ENCODE assay signal across 34 cellular contexts in the genomic region with DNA sequence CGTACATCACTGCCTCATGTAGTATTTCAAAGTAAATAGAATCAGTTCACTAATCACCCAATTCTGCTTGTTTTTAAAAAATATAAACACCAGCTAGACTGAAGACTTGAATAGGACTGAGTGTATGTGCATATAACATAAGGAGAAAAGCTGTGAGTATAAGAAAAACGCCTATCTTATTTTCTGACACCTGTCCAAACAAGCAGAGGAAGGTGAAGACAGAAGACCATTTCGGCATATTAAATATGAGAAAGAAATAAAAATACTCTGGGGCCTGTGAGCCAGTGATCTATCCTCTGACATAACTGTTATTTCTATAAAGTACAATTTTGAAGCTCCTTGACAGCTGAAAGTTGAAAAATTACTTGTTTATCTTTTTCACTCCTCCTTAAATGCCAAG.
"Had no signal": no experiment of that assay in that cellular context is flagged by ENCODE, and none has a peak within 500 bp of the region (broad histone marks: within the 10 kb centered on the region; RNA-seq: fewer than 3 reads in every experiment).

No MANE protein-coding gene starts in this region.

- H3K4me3 ChIP-seq: MG63 had no signal

- H3K27me3 ChIP-seq: MG63 had no signal

- DNase-seq: Karpas-422, Kasumi-1, MG63, MM.1S, MV-4-11, NCI-H1048, NCI-H1092, NCI-H1092 treated with DMSO at 0.1 percent for 48 hours, NCI-H1105, NCI-H1105 treated with DMSO at 0.1 percent for 48 hours, NCI-H1417, NCI-H1417 treated with DMSO at 0.1 percent for 48 hours, NCI-H1436, NCI-H1436 treated with DMSO at 0.1 percent for 48 hours, NCI-H146, NCI-H1694, NCI-H1694 treated with DMSO at 0.1 percent for 48 hours, NCI-H187, NCI-H187 treated with DMSO at 0.1 percent for 48 hours, NCI-H1930, NCI-H2029, NCI-H2029 treated with DMSO at 0.1 percent for 48 hours, NCI-H2081, NCI-H2081 treated with DMSO at 0.1 percent for 48 hours, NCI-H2107, NCI-H2171, NCI-H2171 treated with DMSO at 0.1 percent for 48 hours, NCI-H2227 treated with DMSO at 0.1 percent for 48 hours, NCI-H226, NCI-H345, NCI-H446, NCI-H446 treated with DMSO at 0.1 percent for 48 hours, NCI-H510A, NCI-H510A treated with DMSO at 0.1 percent for 48 hours had no signal

- H3K9me3 ChIP-seq: MG63 had no signal

- H3K36me3 ChIP-seq: MG63 had no signal
